ENCODE assay signal across 20 cellular contexts in genomic region chr12:57826400-57826799, GRCh38. TPM values are rescaled to one million over a fixed set of nuclear protein-coding genes. Genes with fewer than 3 reads are reported as not detected.
A peak's percentile ranks its signal among the peaks of the same experiment; 100 is the strongest.
DNase-seq lines count a peak whose midpoint lies in the region; ATAC-seq and TF ChIP-seq lines count a peak whose summit lies in the region.
"Had no signal": no experiment of that assay in that cellular context is flagged by ENCODE, and none has a peak within 500 bp of the region (broad histone marks: within the 10 kb centered on the region; RNA-seq: fewer than 3 reads in every experiment).

No MANE protein-coding gene starts in this region.

- H3K36me3 Mint-ChIP-seq in activated naive CD4-positive, alpha-beta T cell treated with anti-CD3 and anti-CD28 coated beads for 36 hours (ENCODE audit: low read depth), result peaks cover 25% of the 10 kb centered on the region
- H3K36me3 Mint-ChIP-seq in CD8-positive, alpha-beta T cell, result peaks cover 84% of the 10 kb centered on the region
- H3K36me3 Mint-ChIP-seq in stimulated activated effector memory CD8-positive, alpha-beta T cell treated with anti-CD3 and anti-CD28 coated beads, Interleukin-12 subunit alpha, Interleukin-12 subunit beta, amount 100 ng/mL, for 72 hours, result peaks cover 90% of the 10 kb centered on the region

- CTCF ChIA-PET in activated naive CD4-positive, alpha-beta T cell treated with anti-CD3 and anti-CD28 coated beads for 36 hours (lab: Charles Lee), result interaction anchor here (1.5 to 5.6 kb wide), 4 partner anchors 8 to 78 kb away, joined by 4 to 72 read pairs (median 4); partner anchors contain the start of gene AVIL
- CTCF ChIA-PET in CD8-positive, alpha-beta T cell (lab: Charles Lee), result interaction anchor here (1.0 to 2.7 kb wide), 3 partner anchors 23 to 78 kb away, joined by 3 to 9 read pairs (median 7); no protein-coding TSS in a partner anchor

- no peak overlapping the region for H2BK120ac ChIP-seq in mesendoderm (ENCODE audit: low read depth, low read length)

- no CpG with 5 or more reads among the region's 2 CpGs for WGBS in gastroesophageal sphincter (ENCODE audit: low coverage in 1 of 2), 2 donors
- WGBS in mesendoderm (ENCODE audit: extremely low coverage, insufficient coverage, low lambda C conversion rate), result no CpG with 5 or more reads among the region's 2 CpGs

- no peak for TF ChIP-seq POLR2A in gastroesophageal sphincter (IDR thresholded peaks at IDR 0.05)

- intact Hi-C loops in activated naive CD4-positive, alpha-beta T cell treated with anti-CD3 and anti-CD28 coated beads for 36 hours (cut with micrococcal nuclease), result no loop called here
- intact Hi-C loops in CD8-positive, alpha-beta T cell (cut with DNase I, micrococcal nuclease), result no loop called here

- no peaks in the 10 kb centered on the region for H3K27me3 ChIP-seq in CD8-positive, alpha-beta T cell (ENCODE audit: insufficient read depth, low read length)
- H3K27me3 ChIP-seq in gastroesophageal sphincter (no peaks in the 10 kb centered on the region), mesendoderm (ENCODE audit: insufficient read depth, low read length, poor library complexity) (no peaks in the 10 kb centered on the region)
- H3K27me3 ChIP-seq: BE2C had no signal

- H3K79me1 ChIP-seq in mesendoderm (ENCODE audit: low read length), result peaks cover 7% of the 10 kb centered on the region

- no peak for DNase-seq in activated naive CD4-positive, alpha-beta T cell treated with anti-CD3 and anti-CD28 coated beads for 36 hours
- DNase-seq in activated naive CD4-positive, alpha-beta T cell treated with anti-CD3 and anti-CD28 coated beads, Interleukin-2, amount 50 U/mL, for 16 hours, result no peak
- DNase-seq in CD8-positive, alpha-beta T cell, result no peak
- no peak for DNase-seq in stimulated activated effector memory CD8-positive, alpha-beta T cell treated with anti-CD3 and anti-CD28 coated beads, Interleukin-12 subunit alpha, Interleukin-12 subunit beta, amount 100 ng/mL, for 72 hours (ENCODE audit: low spot score in 2 of 2)
- no peak for DNase-seq in effector CD8-positive, alpha-beta T cell (lab: John Stamatoyannopoulos, UW)
- DNase-seq in mesendoderm (no peak), DMS79 treated with DMSO at 0.1 percent for 48 hours (lab: John Stamatoyannopoulos, UW) (no peak)
- DNase-seq: BE2C, DND-41, H9, KG1, NCI-H1417, NCI-H187, NCI-H2107, NCI-H2227 treated with DMSO at 0.1 percent for 48 hours, NCI-H510A treated with DMSO at 0.1 percent for 48 hours, NCI-H82, OCI-M1, Right ventricle myocardium superior had no signal

- H2AK5ac ChIP-seq in mesendoderm (ENCODE audit: low read length), result no peak overlapping the region

- no peak overlapping the region for H3K23ac ChIP-seq in mesendoderm (ENCODE audit: low read length)

- TF ChIP-seq EP300 in gastroesophageal sphincter (IDR thresholded peaks at IDR 0.05), result no peak

- H4K8ac ChIP-seq in mesendoderm (ENCODE audit: low read depth, low read length), result no peak overlapping the region

- no peaks in the 10 kb centered on the region for H3K9me3 ChIP-seq in CD8-positive, alpha-beta T cell (ENCODE audit: low read length)
- no peaks in the 10 kb centered on the region for H3K9me3 ChIP-seq in gastroesophageal sphincter
- H3K9me3 ChIP-seq: BE2C had no signal

- no peaks in the 10 kb centered on the region for H3K9me3 Mint-ChIP-seq in activated naive CD4-positive, alpha-beta T cell treated with anti-CD3 and anti-CD28 coated beads for 36 hours
- no peaks in the 10 kb centered on the region for H3K9me3 Mint-ChIP-seq in CD8-positive, alpha-beta T cell
- no peaks in the 10 kb centered on the region for H3K9me3 Mint-ChIP-seq in stimulated activated effector memory CD8-positive, alpha-beta T cell treated with anti-CD3 and anti-CD28 coated beads, Interleukin-12 subunit alpha, Interleukin-12 subunit beta, amount 100 ng/mL, for 72 hours
- H3K9me3 Mint-ChIP-seq: H9 had no signal

- no peak for TF ChIP-seq CTCF in CD8-positive, alpha-beta T cell (IDR thresholded peaks at IDR 0.05)
- no peak for TF ChIP-seq CTCF in gastroesophageal sphincter (IDR thresholded peaks at IDR 0.05)

- H3K4me3 ChIP-seq in CD8-positive, alpha-beta T cell (ENCODE audit: low read depth, low read length), result no peak overlapping the region
- H3K4me3 ChIP-seq in gastroesophageal sphincter, result no peak overlapping the region
- no peak overlapping the region for H3K4me3 ChIP-seq in mesendoderm (ENCODE audit: low read length)

- ATAC-seq in CD8-positive, alpha-beta T cell, result no peak
- no peak for ATAC-seq in gastroesophageal sphincter
- ATAC-seq in stimulated activated effector memory CD8-positive, alpha-beta T cell treated with anti-CD3 and anti-CD28 coated beads, Interleukin-12 subunit alpha, Interleukin-12 subunit beta, amount 100 ng/mL, for 72 hours, result no peak

- no peak overlapping the region for H3K9ac ChIP-seq in mesendoderm (ENCODE audit: low read length)

- H3K27ac ChIP-seq in CD8-positive, alpha-beta T cell (ENCODE audit: low read depth, low read length), result no peak overlapping the region
- H3K27ac ChIP-seq in gastroesophageal sphincter (peak overlapping the region in 3 of 4 donors; percentile 17 to 57 (median 56)), mesendoderm (ENCODE audit: low read depth, low read length) (no peak overlapping the region)

- H3K18ac ChIP-seq in mesendoderm (ENCODE audit: low read length), result no peak overlapping the region

- H3K27ac Mint-ChIP-seq in activated naive CD4-positive, alpha-beta T cell treated with anti-CD3 and anti-CD28 coated beads for 36 hours, result peak overlapping the region; percentile 24
- H3K27ac Mint-ChIP-seq in CD8-positive, alpha-beta T cell, result peak overlapping the region; percentile 27
- peak overlapping the region; percentile 71 for H3K27ac Mint-ChIP-seq in stimulated activated effector memory CD8-positive, alpha-beta T cell treated with anti-CD3 and anti-CD28 coated beads, Interleukin-12 subunit alpha, Interleukin-12 subunit beta, amount 100 ng/mL, for 72 hours
- H3K27ac Mint-ChIP-seq: H9 had no signal

- no peak overlapping the region for H3K4me2 ChIP-seq in mesendoderm (ENCODE audit: low read length)

- H2BK15ac ChIP-seq in mesendoderm (replicated peaks; ENCODE audit: low read depth), result no peak overlapping the region

- no peaks in the 10 kb centered on the region for H3K27me3 Mint-ChIP-seq in activated naive CD4-positive, alpha-beta T cell treated with anti-CD3 and anti-CD28 coated beads for 36 hours (ENCODE audit: low read depth)
- no peaks in the 10 kb centered on the region for H3K27me3 Mint-ChIP-seq in CD8-positive, alpha-beta T cell (ENCODE audit: low read depth)

- H3K79me2 ChIP-seq in mesendoderm (ENCODE audit: control insufficient read depth, insufficient read depth, low read length), result peaks cover 7% of the 10 kb centered on the region

- no peak overlapping the region for H3K4ac ChIP-seq in mesendoderm (ENCODE audit: low read depth, low read length)

- no peak overlapping the region for H3K56ac ChIP-seq in mesendoderm (ENCODE audit: low read length)

- POLR2A ChIA-PET in CD8-positive, alpha-beta T cell (lab: Charles Lee), result interaction anchor here (0.8 to 1.5 kb wide), 2 partner anchors 9 to 43 kb away, joined by 3 to 4 read pairs; no protein-coding TSS in a partner anchor

- no peak overlapping the region for H3K4me3 Mint-ChIP-seq in activated naive CD4-positive, alpha-beta T cell treated with anti-CD3 and anti-CD28 coated beads for 36 hours
- H3K4me3 Mint-ChIP-seq in CD8-positive, alpha-beta T cell, result no peak overlapping the region
- H3K4me3 Mint-ChIP-seq in stimulated activated effector memory CD8-positive, alpha-beta T cell treated with anti-CD3 and anti-CD28 coated beads, Interleukin-12 subunit alpha, Interleukin-12 subunit beta, amount 100 ng/mL, for 72 hours, result no peak overlapping the region
- H3K4me3 Mint-ChIP-seq: H9 had no signal

- H2BK5ac ChIP-seq in mesendoderm (ENCODE audit: low read length), result no peak overlapping the region

- peaks cover 14% of the 10 kb centered on the region for H3K4me1 Mint-ChIP-seq in activated naive CD4-positive, alpha-beta T cell treated with anti-CD3 and anti-CD28 coated beads for 36 hours (ENCODE audit: low read depth)
- H3K4me1 Mint-ChIP-seq in CD8-positive, alpha-beta T cell (ENCODE audit: low read depth), result peaks cover 21% of the 10 kb centered on the region
- H3K4me1 Mint-ChIP-seq in stimulated activated effector memory CD8-positive, alpha-beta T cell treated with anti-CD3 and anti-CD28 coated beads, Interleukin-12 subunit alpha, Interleukin-12 subunit beta, amount 100 ng/mL, for 72 hours, result peaks cover 21% of the 10 kb centered on the region

- H4K5ac ChIP-seq in mesendoderm (ENCODE audit: low read length), result no peak overlapping the region

- peaks cover 76% of the 10 kb centered on the region for H3K36me3 ChIP-seq in CD8-positive, alpha-beta T cell (ENCODE audit: insufficient read depth, low read length)
- H3K36me3 ChIP-seq in gastroesophageal sphincter (peaks cover 11 to 89% of the 10 kb centered on the region in 2 donors), mesendoderm (ENCODE audit: control insufficient read depth, insufficient read depth, low read length) (peaks cover 30% of the 10 kb centered on the region)

- peaks cover 11% of the 10 kb centered on the region for H3K4me1 ChIP-seq in CD8-positive, alpha-beta T cell (ENCODE audit: insufficient read depth, low read length)
- H3K4me1 ChIP-seq in gastroesophageal sphincter (peaks cover 5 to 99% (median 38%) of the 10 kb centered on the region in 3 donors), mesendoderm (ENCODE audit: control insufficient read depth, low read depth, low read length) (no peaks in the 10 kb centered on the region)

RNA-seq across cellular contexts. Expression of gene AVIL, which starts 7.9 kb away (rescaled TPM):
- total RNA-seq in activated naive CD4-positive, alpha-beta T cell treated with anti-CD3 and anti-CD28 coated beads for 36 hours, result under 1 TPM; 0.22 to 0.38 TPM
- 1 to 10 TPM in 1 of 2 experiments, under 1 TPM in 1; 0.65 to 1.1 TPM for total RNA-seq in CD8-positive, alpha-beta T cell
- total RNA-seq in gastroesophageal sphincter, result 1 to 10 TPM; 1.4 to 9.3 (median 2.3) TPM
- polyA plus RNA-seq in mesendoderm (2013, experiment 1 of 2), result 0.29 TPM
- 0.24 TPM for polyA plus RNA-seq in mesendoderm (2013, experiment 2 of 2)

RNA-seq across cellular contexts. Expression of gene CTDSP2, which starts 20.1 kb away (rescaled TPM):
- total RNA-seq in activated naive CD4-positive, alpha-beta T cell treated with anti-CD3 and anti-CD28 coated beads for 36 hours, result 10 to 100 TPM; 94.6 to 99.8 TPM
- 10 to 100 TPM; 68.1 to 70.5 TPM for total RNA-seq in CD8-positive, alpha-beta T cell
- total RNA-seq in gastroesophageal sphincter, result 100 to 1,000 TPM; 151 to 190 (median 170) TPM
- 49.3 TPM for polyA plus RNA-seq in mesendoderm (2013, experiment 1 of 2)
- 49.4 TPM for polyA plus RNA-seq in mesendoderm (2013, experiment 2 of 2)

RNA-seq across cellular contexts. Expression of gene TSFM, which starts 43.8 kb away (rescaled TPM):
- total RNA-seq in activated naive CD4-positive, alpha-beta T cell treated with anti-CD3 and anti-CD28 coated beads for 36 hours, result 10 to 100 TPM; 32.8 to 34.3 TPM
- 10 to 100 TPM; 37.0 to 37.1 TPM for total RNA-seq in CD8-positive, alpha-beta T cell
- 10 to 100 TPM; 26.4 to 30.9 (median 29.1) TPM for total RNA-seq in gastroesophageal sphincter
- 38.6 TPM for polyA plus RNA-seq in mesendoderm (2013, experiment 1 of 2)
- 38.8 TPM for polyA plus RNA-seq in mesendoderm (2013, experiment 2 of 2)

RNA-seq across cellular contexts. Expression of gene EEF1AKMT3, which starts 54.0 kb away (rescaled TPM):
- total RNA-seq in activated naive CD4-positive, alpha-beta T cell treated with anti-CD3 and anti-CD28 coated beads for 36 hours, result 1 to 10 TPM; 3.6 to 4.6 TPM
- 1 to 10 TPM in 1 of 2 experiments, under 1 TPM in 1; 0.81 to 1.7 TPM for total RNA-seq in CD8-positive, alpha-beta T cell
- total RNA-seq in gastroesophageal sphincter, result 10 to 100 TPM; 10.8 to 19.5 (median 11.7) TPM
- polyA plus RNA-seq in mesendoderm (2013, experiment 1 of 2), result 1.8 TPM
- polyA plus RNA-seq in mesendoderm (2013, experiment 2 of 2), result 1.5 TPM

RNA-seq across cellular contexts. Expression of gene METTL1, which starts 54.5 kb away (rescaled TPM):
- total RNA-seq in activated naive CD4-positive, alpha-beta T cell treated with anti-CD3 and anti-CD28 coated beads for 36 hours, result 10 to 100 TPM; 17.3 to 20.4 TPM
- 10 to 100 TPM; 14.0 to 20.0 TPM for total RNA-seq in CD8-positive, alpha-beta T cell
- 10 to 100 TPM in 1 of 4 donors, 1 to 10 TPM in 3; 4.8 to 11.0 (median 7.8) TPM for total RNA-seq in gastroesophageal sphincter
- 34.4 TPM for polyA plus RNA-seq in mesendoderm (2013, experiment 1 of 2)
- polyA plus RNA-seq in mesendoderm (2013, experiment 2 of 2), result 34.4 TPM

Comparison
In these comparisons a context has a peak if more than half of its experiments do, and no peak if none do; other contexts are left out.
1. H3K27ac ChIP-seq: peak in gastroesophageal sphincter (3 of 4); none in CD8-positive, alpha-beta T cell (single experiment) and mesendoderm (single experiment).
2. Peak in every context shown above with its lines, with median percentiles within 50 percentile points of each other: H3K27ac Mint-ChIP-seq.